Comparison of ENCODE assay signal across 8 cellular contexts in the genomic region with DNA sequence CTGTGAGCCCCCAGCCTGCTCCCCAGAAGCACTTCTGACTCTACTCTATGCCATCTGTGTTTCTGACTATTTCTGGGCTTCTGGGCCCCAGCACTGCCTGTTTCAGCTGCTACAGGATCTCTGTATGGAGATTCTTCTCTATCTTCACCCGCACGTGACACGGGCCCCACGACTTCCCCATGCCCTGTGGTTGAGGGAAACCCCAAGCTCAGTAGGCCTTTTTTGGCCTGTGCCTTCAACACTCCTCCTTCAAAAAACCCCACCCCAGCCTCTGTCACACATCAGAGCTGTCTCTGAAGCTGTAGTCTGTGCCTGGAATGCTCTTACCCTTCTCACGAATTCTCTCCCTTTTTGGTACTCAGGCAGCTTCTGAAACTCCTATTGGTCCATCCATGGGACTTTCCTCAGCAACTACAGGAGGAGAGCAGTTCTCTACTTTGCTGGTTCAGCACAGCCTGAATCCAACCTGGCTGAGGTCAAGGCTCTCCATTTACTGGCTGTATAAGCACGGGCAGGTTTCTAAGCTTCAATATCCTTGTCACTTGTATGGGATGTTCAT. TPM values are rescaled to one million over a fixed set of nuclear protein-coding genes. Genes with fewer than 3 reads are reported as not detected.
DNase-seq lines count a peak whose midpoint lies in the region; ATAC-seq, FAIRE-seq and TF ChIP-seq lines count a peak whose summit lies in the region.

No MANE protein-coding gene starts in this region.

- intact Hi-C loops in psoas muscle (cut with DNase I), result no loop called here

- H3K27me3 ChIP-seq in psoas muscle (ENCODE audit: insufficient read depth in 3 of 3, low read length in 2 of 3) (peaks cover 0 to 43% (median 8%) of the 10 kb centered on the region in 3 donors), foreskin keratinocyte (peaks cover 15% of the 10 kb centered on the region)

- no peak overlapping the region for H3K4me3 ChIP-seq in psoas muscle

- 78 to 87% (median 84%) methylated on average over 6 of the region's 6 CpGs for WGBS in psoas muscle, 3 donors

- H3K36me3 ChIP-seq in psoas muscle (ENCODE audit: insufficient read depth in 1 of 2, low read depth in 1 of 2), result no peaks in the 10 kb centered on the region

- H3K4me1 ChIP-seq in psoas muscle (no peaks in the 10 kb centered on the region), foreskin keratinocyte (no peaks in the 10 kb centered on the region)

- H3K27ac ChIP-seq in psoas muscle, result peak overlapping the region; percentile 80
- no peak overlapping the region for H3K27ac ChIP-seq in foreskin keratinocyte

- peak; percentile 75 for FAIRE-seq in TTC549 (lab: Jason Lieb, UNC)

- ATAC-seq in GM18909 (IDR thresholded peaks at IDR 0.05; ENCODE audit: poor library complexity, unreplicated experiment) (peak; percentile 83), HG03095 (IDR thresholded peaks at IDR 0.05; ENCODE audit: unreplicated experiment) (peak; percentile 73), psoas muscle (no peak), foreskin keratinocyte (no peak)

- DNase-seq in cerebellar cortex (ENCODE audit: low spot score) (peak; percentile 44), psoas muscle (peak; percentile 30 to 71), EL (no peak), NK-92 (lab: John Stamatoyannopoulos, UW; ENCODE audit: unreplicated experiment) (no peak), foreskin keratinocyte (no peak)

- H3K9me3 ChIP-seq in psoas muscle, result peaks cover 21% of the 10 kb centered on the region

- TF ChIP-seq CTCF in psoas muscle (IDR thresholded peaks at IDR 0.05), result no peak
- no peak for TF ChIP-seq CTCF in foreskin keratinocyte (conservative IDR thresholded peaks at IDR 0.05)

RNA-seq across cellular contexts. Expression of gene NID1, which starts 2.0 kb away (rescaled TPM):
- 10 to 100 TPM; 12.0 to 31.8 (median 23.8) TPM for total RNA-seq in psoas muscle
- 10 to 100 TPM; 13.1 to 23.7 (median 15.9) TPM for polyA plus RNA-seq in psoas muscle
- total RNA-seq in foreskin keratinocyte, result 8.5 and 17.5 TPM in 2 replicates
- 3.4 and 5.6 TPM in 2 replicates for polyA plus RNA-seq in foreskin keratinocyte

Comparison
In these comparisons a context has a peak if more than half of its experiments do, and no peak if none do; other contexts are left out.
1. ATAC-seq: peak in GM18909 (single experiment) and HG03095 (single experiment); none in psoas muscle (0 of 4) and foreskin keratinocyte (single experiment).
2. DNase-seq: peak in cerebellar cortex (single experiment) and psoas muscle (2 of 2); none in EL (single experiment), NK-92 (single experiment) and foreskin keratinocyte (0 of 2).